ENCODE assay signal across 8 cellular contexts in genomic region chr9:100428871-100429654, GRCh38. TPM values are rescaled to one million over a fixed set of nuclear protein-coding genes. Genes with fewer than 3 reads are reported as not detected.
A peak's percentile ranks its signal among the peaks of the same experiment; 100 is the strongest.
DNase-seq lines count a peak whose midpoint lies in the region; ATAC-seq, FAIRE-seq and TF ChIP-seq lines count a peak whose summit lies in the region.

No MANE protein-coding gene starts in this region.

- H3K27me3 Mint-ChIP-seq in T-helper 17 cell = no peaks in the 10 kb centered on the region

- no peak for ATAC-seq in T-helper 17 cell
- ATAC-seq in GM18519 (IDR thresholded peaks at IDR 0.05; ENCODE audit: low FRiP score, unreplicated experiment) = no peak
- ATAC-seq in HG03025 (IDR thresholded peaks at IDR 0.05; ENCODE audit: low FRiP score, unreplicated experiment) = no peak
- no peak for ATAC-seq in GM21367 (IDR thresholded peaks at IDR 0.05; ENCODE audit: unreplicated experiment)
- no peak for ATAC-seq in GM19455 (IDR thresholded peaks at IDR 0.05; ENCODE audit: unreplicated experiment)

- TF ChIP-seq CTCF in retinal pigment epithelial cell (conservative IDR thresholded peaks at IDR 0.05; ENCODE audit: low read depth, low read length) = no peak

- H3K27ac Mint-ChIP-seq in T-helper 17 cell = peak overlapping the region; percentile 77

- H3K9me3 ChIP-seq in T-helper 17 cell (ENCODE audit: control insufficient read depth, low read length, poor library complexity, severe bottlenecking) = no peaks in the 10 kb centered on the region

- no peak for FAIRE-seq in frontal cortex (lab: Jason Lieb, UNC)

- DNase-seq in GM03348 (ENCODE audit: low spot score) = peak; percentile 90
- DNase-seq in T-helper 17 cell = no peak
- peak; percentile 25 to 33 for DNase-seq in frontal cortex (ENCODE audit: low spot score in 2 of 2)
- DNase-seq in retinal pigment epithelial cell (ENCODE audit: low read depth) = peak; percentile 96

- peak overlapping the region; percentile 80 for H3K4me3 ChIP-seq in retinal pigment epithelial cell (ENCODE audit: low read length)

- peaks cover 2% of the 10 kb centered on the region for H3K36me3 Mint-ChIP-seq in T-helper 17 cell (ENCODE audit: low read depth)

- peak overlapping the region; percentile 87 for H3K4me3 Mint-ChIP-seq in T-helper 17 cell

- H3K4me1 Mint-ChIP-seq in T-helper 17 cell = peaks cover 49% of the 10 kb centered on the region

RNA-seq across cellular contexts. Expression of gene MSANTD3, which starts 2.1 kb away (rescaled TPM):
- total RNA-seq in T-helper 17 cell (10 to 100 TPM in 1 of 2 donors, 1 to 10 TPM in 1; 9.2 to 19.6 TPM), frontal cortex (75.4 TPM)

RNA-seq across cellular contexts. Expression of gene TMEFF1, which starts 43.9 kb away (rescaled TPM):
- total RNA-seq in T-helper 17 cell (not detected), frontal cortex (53.0 TPM)

Comparison
In these comparisons a context has a peak if more than half of its experiments do, and no peak if none do; other contexts are left out.
1. DNase-seq: peak in GM03348 (single experiment), frontal cortex (2 of 2) and retinal pigment epithelial cell (single experiment); none in T-helper 17 cell (0 of 3).
2. RNA of gene TMEFF1, which starts 43.9 kb away (total RNA-seq): 53.0 TPM in frontal cortex (single experiment); not detected in T-helper 17 cell; every median in the first group is over 10 times any median in the second.